Comparison of ENCODE assay signal across 8 cellular contexts in genomic region chr7:81684513-81685262, GRCh38.
DNase-seq lines count a peak whose midpoint lies in the region; ATAC-seq, FAIRE-seq and TF ChIP-seq lines count a peak whose summit lies in the region.

No MANE protein-coding gene starts in this region.

- DNase-seq in GM13977 (ENCODE audit: low spot score) (peak; percentile 1), NCI-H1417 (lab: John Stamatoyannopoulos, UW) (peak; percentile 43 to 75 (median 48)), frontal cortex (ENCODE audit: low spot score in 2 of 2) (peak; percentile 5 to 14), ovary (peak; percentile 57 to 90 (median 65)), mesenteric fat pad (ENCODE audit: low spot score) (no peak), NCI-H526 treated with DMSO at 0.1 percent for 48 hours (lab: John Stamatoyannopoulos, UW) (no peak)

- intact Hi-C loops in ovary (cut with DNase I): no loop called here

- FAIRE-seq in frontal cortex (lab: Jason Lieb, UNC): no peak

- TF ChIP-seq POLR2A in ovary (IDR thresholded peaks at IDR 0.05): no peak

- no peak overlapping the region for H3K27ac ChIP-seq in ovary

- WGBS in ovary, 3 donors: 15 to 35% (median 15%) methylated on average over 2 of the region's 2 CpGs

- H3K4me1 ChIP-seq in ovary (ENCODE audit: insufficient read depth): no peaks in the 10 kb centered on the region

- ATAC-seq in HG02763 (IDR thresholded peaks at IDR 0.05; ENCODE audit: unreplicated experiment): peak; percentile 70
- ATAC-seq in SK-N-SH treated with all-trans-retinoic acid at 6 μM for 48 hours: peak; percentile 97

- in situ Hi-C loops in GM13977 (cut with MboI; ENCODE audit: low pct_unique_long_range_greater_than_20kb, low sequenced_read_pairs, unreplicated experiment): no loop called here

- no peaks in the 10 kb centered on the region for H3K36me3 ChIP-seq in ovary

- TF ChIP-seq CTCF in GM13977 (IDR thresholded peaks at IDR 0.05; ENCODE audit: extremely low read depth, insufficient read depth, missing control alignments) (no peak), ovary (IDR thresholded peaks at IDR 0.05) (no peak)

- no peak overlapping the region for H3K4me3 ChIP-seq in ovary

- TF ChIP-seq EP300 in ovary (IDR thresholded peaks at IDR 0.05): no peak

- H3K9me3 ChIP-seq in ovary: no peaks in the 10 kb centered on the region

- no peaks in the 10 kb centered on the region for H3K27me3 ChIP-seq in ovary

TF ChIP-seq in SK-N-SH treated with all-trans-retinoic acid at 6 μM for 48 hours, 23 proteins besides CTCF, POLR2A, EP300 and RAD21:
- TF ChIP-seq CSRNP3 (CRISPR knock-in tag; IDR thresholded peaks at IDR 0.05): peak; percentile 86; the same call in 1 of the 2 replicates
- TF ChIP-seq RARB (CRISPR knock-in tag; IDR thresholded peaks at IDR 0.05): 0 out of 2 replicates have a peak, but pooled peaks have one; percentile 22
- 0 out of 2 replicates have a peak, but pooled peaks have one; percentile 43 for TF ChIP-seq ZNF565 (CRISPR knock-in tag; conservative IDR thresholded peaks at IDR 0.05; ENCODE audit: low read depth)
- TF ChIP-seq TOX (CRISPR knock-in tag; IDR thresholded peaks at IDR 0.05; ENCODE audit: borderline replicate concordance): peak; percentile 79; the same call in 1 of the 2 replicates
- TF ChIP-seq ZFP30 (CRISPR knock-in tag; IDR thresholded peaks at IDR 0.05): no peak
- no peak for TF ChIP-seq ZNF8 (CRISPR knock-in tag; IDR thresholded peaks at IDR 0.05)
- peak; percentile 89 for TF ChIP-seq ZFP3 (CRISPR knock-in tag; IDR thresholded peaks at IDR 0.05)
- TF ChIP-seq BACH2 (CRISPR knock-in tag; IDR thresholded peaks at IDR 0.05; ENCODE audit: borderline replicate concordance): peak; percentile 72; the same call in 1 of the 2 replicates
- no peak for TF ChIP-seq SNAI2 (CRISPR knock-in tag; IDR thresholded peaks at IDR 0.05)
- peak; percentile 96 for TF ChIP-seq TSHZ2 (CRISPR knock-in tag; IDR thresholded peaks at IDR 0.05)
- peak; percentile 90 for TF ChIP-seq TCF4 (CRISPR knock-in tag; IDR thresholded peaks at IDR 0.05; ENCODE audit: borderline replicate concordance)
- no peak for TF ChIP-seq ARNTL (CRISPR knock-in tag; IDR thresholded peaks at IDR 0.05; ENCODE audit: borderline replicate concordance, low read depth)
- TF ChIP-seq OSR1 (CRISPR knock-in tag; IDR thresholded peaks at IDR 0.05): no peak
- TF ChIP-seq PPARA (CRISPR knock-in tag; IDR thresholded peaks at IDR 0.05; ENCODE audit: borderline replicate concordance): no peak
- peak; percentile 87; the same call in 1 of the 2 replicates for TF ChIP-seq CSDC2 (CRISPR knock-in tag; IDR thresholded peaks at IDR 0.05)
- TF ChIP-seq ZNF70 (CRISPR knock-in tag; IDR thresholded peaks at IDR 0.05): peak; percentile 64; the same call in 1 of the 2 replicates
- peak; percentile 94 for TF ChIP-seq ISL1 (CRISPR knock-in tag; IDR thresholded peaks at IDR 0.05)
- peak; percentile 71 for TF ChIP-seq POU6F1 (CRISPR knock-in tag; IDR thresholded peaks at IDR 0.05; ENCODE audit: borderline replicate concordance, low read depth)
- TF ChIP-seq GLIS3 (CRISPR knock-in tag; IDR thresholded peaks at IDR 0.05): no peak
- no peak for TF ChIP-seq ESRRG (CRISPR knock-in tag; IDR thresholded peaks at IDR 0.05)
- TF ChIP-seq PATZ1 (CRISPR knock-in tag; IDR thresholded peaks at IDR 0.05; ENCODE audit: borderline replicate concordance): peak; percentile 99
- peak; percentile 87 for TF ChIP-seq ZC3H10 (CRISPR knock-in tag; IDR thresholded peaks at IDR 0.05)
- peak; percentile 79 for TF ChIP-seq CREB5 (CRISPR knock-in tag; IDR thresholded peaks at IDR 0.05; ENCODE audit: low read depth)

Comparison
In these comparisons a context has a peak if more than half of its experiments do, and no peak if none do; other contexts are left out.
1. DNase-seq: peak in GM13977 (single experiment), NCI-H1417 (3 of 3), frontal cortex (2 of 2) and ovary (5 of 5); none in mesenteric fat pad (single experiment) and NCI-H526 treated with DMSO at 0.1 percent for 48 hours (single experiment).